8 cellular contexts compared by ENCODE assay signal in the genomic region with DNA sequence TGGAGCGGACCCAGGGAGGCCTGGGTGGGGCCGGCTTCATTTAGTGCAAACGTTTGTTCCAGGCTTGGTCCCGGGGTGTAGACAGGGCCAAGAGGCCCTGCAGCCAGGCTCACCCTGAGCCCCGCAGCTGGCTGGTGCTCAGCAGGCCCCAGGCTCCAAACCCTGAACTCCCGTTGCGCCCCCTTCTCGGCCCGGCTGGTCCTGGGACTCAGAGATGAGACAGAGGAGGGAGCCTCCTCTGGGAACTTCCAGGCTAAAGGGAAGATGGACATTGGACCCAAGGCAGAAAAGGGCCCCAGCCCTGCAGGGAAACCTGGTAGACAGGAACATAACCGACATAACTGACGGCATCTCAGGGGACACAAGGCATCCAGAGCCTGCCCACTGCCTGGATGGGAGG. TPM values are rescaled to one million over a fixed set of nuclear protein-coding genes. Genes with fewer than 3 reads are reported as not detected.
A peak's percentile ranks its signal among the peaks of the same experiment; 100 is the strongest.
DNase-seq lines count a peak whose midpoint lies in the region; ATAC-seq, FAIRE-seq and TF ChIP-seq lines count a peak whose summit lies in the region.
"Not testable (repeated sequence)": the region's sequence is repeated elsewhere in the genome, so short reads cannot be mapped to it uniquely, and the experiment has no call there.
"Had no signal": no experiment of that assay in that cellular context is flagged by ENCODE, and none has a peak within 500 bp of the region (broad histone marks: within the 10 kb centered on the region; RNA-seq: fewer than 3 reads in every experiment).

No MANE protein-coding gene starts in this region.

- FAIRE-seq in small intestine (lab: Jason Lieb, UNC): not testable (repeated sequence)

- H3F3A ChIP-seq in DOHH2 (ENCODE audit: control insufficient read depth, insufficient read depth): not testable (repeated sequence)
- H3F3A ChIP-seq in MM.1S (ENCODE audit: insufficient read depth, low read length): peaks cover 13% of the 10 kb centered on the region

- not testable (repeated sequence) for H3K27ac ChIP-seq in DOHH2 (ENCODE audit: low read depth, low read length); hepatocyte; lower lobe of right lung; neuronal stem cell (replicated peaks; ENCODE audit: low read length); small intestine (ENCODE audit: low read depth in 1 of 2, low read length in 1 of 2)
- peak overlapping the region; percentile 86; the same call in 1 of the 2 replicates for H3K27ac ChIP-seq in MM.1S (ENCODE audit: low read length)

- not testable (repeated sequence) for TF ChIP-seq CTCF in DOHH2 (IDR thresholded peaks at IDR 0.05; ENCODE audit: low read depth, low read length, poor library complexity, severe bottlenecking); MM.1S (IDR thresholded peaks at IDR 0.05; ENCODE audit: low read length); hepatocyte (IDR thresholded peaks at IDR 0.05; ENCODE audit: poor library complexity); lower lobe of right lung (IDR thresholded peaks at IDR 0.05)

- WGBS in hepatocyte (ENCODE audit: low lambda C conversion rate, missing lambda C conversion rate): 71% methylated on average over 11 of the region's 11 CpGs
- no CpG with 5 or more reads among the region's 11 CpGs for WGBS in neuronal stem cell (ENCODE audit: extremely low coverage in 2 of 2, insufficient read length in 2 of 2, insufficient replicate concordance in 1 of 2), 2 donors
- 29 to 63% (median 43%) methylated on average over 11 of the region's 11 CpGs for WGBS in small intestine, 3 donors

- not testable (repeated sequence) for H2AFZ ChIP-seq in MM.1S (ENCODE audit: low read length); hepatocyte; neuronal stem cell (ENCODE audit: low read length)

- H4K91ac ChIP-seq in neuronal stem cell (ENCODE audit: low read depth, low read length, poor library complexity): not testable (repeated sequence)

- H3K79me2 ChIP-seq in DOHH2 (ENCODE audit: control insufficient read depth, low read length); hepatocyte: not testable (repeated sequence)
- H3K79me2 ChIP-seq in MM.1S (ENCODE audit: low read length): peaks cover 33% of the 10 kb centered on the region

- not testable (repeated sequence) for H3K14ac ChIP-seq in neuronal stem cell (ENCODE audit: low read length)

- not testable (repeated sequence) for H3K9me3 ChIP-seq in DOHH2 (ENCODE audit: control insufficient read depth, insufficient read depth, low read length); MM.1S (replicated peaks; ENCODE audit: insufficient read depth, low read length); hepatocyte (ENCODE audit: low read depth); lower lobe of right lung; neuronal stem cell (replicated peaks in 1 of 2; ENCODE audit: control insufficient read depth in 2 of 2, insufficient read depth in 1 of 2, low read depth in 1 of 2, low read length in 2 of 2); small intestine (ENCODE audit: control insufficient read depth, low read depth)

- H2BK5ac ChIP-seq in neuronal stem cell (ENCODE audit: low read length): not testable (repeated sequence)

- H3K36me3 ChIP-seq in DOHH2 (ENCODE audit: control insufficient read depth, low read length); MM.1S (replicated peaks; ENCODE audit: insufficient read depth, low read length); hepatocyte (replicated peaks; ENCODE audit: insufficient read depth, low read depth); lower lobe of right lung; neuronal stem cell (replicated peaks in 1 of 2; ENCODE audit: control insufficient read depth in 2 of 2, insufficient read depth in 2 of 2, low read length in 2 of 2); small intestine (ENCODE audit: control insufficient read depth in 2 of 2, insufficient read depth in 2 of 2, low read length in 2 of 2): not testable (repeated sequence)

- not testable (repeated sequence) for H3K79me1 ChIP-seq in neuronal stem cell (ENCODE audit: low read depth, low read length)

- H3K4me1 ChIP-seq in DOHH2 (ENCODE audit: control insufficient read depth, low read length) (peaks cover 15% of the 10 kb centered on the region), MM.1S (ENCODE audit: low read length) (peaks cover 25% of the 10 kb centered on the region)
- not testable (repeated sequence) for H3K4me1 ChIP-seq in hepatocyte (ENCODE audit: insufficient read depth); lower lobe of right lung; neuronal stem cell (ENCODE audit: control insufficient read depth in 2 of 2, insufficient read depth in 1 of 2, low read depth in 1 of 2, low read length in 2 of 2); small intestine (ENCODE audit: control insufficient read depth in 2 of 2, insufficient read depth in 1 of 2, low read depth in 1 of 2, low read length in 1 of 2)

- H3K9ac ChIP-seq in MM.1S (ENCODE audit: low read length): not testable (repeated sequence)
- peak overlapping the region; percentile 44 for H3K9ac ChIP-seq in neuronal stem cell (ENCODE audit: low read depth, low read length, poor library complexity)

- H3K4me2 ChIP-seq in DOHH2 (ENCODE audit: low read length) (peak overlapping the region; percentile 34; the same call in 1 of the 2 replicates), MM.1S (ENCODE audit: low read depth, low read length) (peak overlapping the region; percentile 55; the same call in 1 of the 2 replicates)
- H3K4me2 ChIP-seq in hepatocyte; neuronal stem cell (ENCODE audit: insufficient read depth, low read length, poor library complexity, severe bottlenecking): not testable (repeated sequence)

- H3K18ac ChIP-seq in neuronal stem cell (ENCODE audit: low read length): not testable (repeated sequence)

- H3K27me3 ChIP-seq in DOHH2 (ENCODE audit: control insufficient read depth, low read length); MM.1S (replicated peaks; ENCODE audit: insufficient read depth, low read length); hepatocyte; lower lobe of right lung (ENCODE audit: low read depth); small intestine (ENCODE audit: control insufficient read depth in 2 of 2, insufficient read depth in 2 of 2, low read length in 2 of 2): not testable (repeated sequence)
- H3K27me3 ChIP-seq in neuronal stem cell (ENCODE audit: control insufficient read depth in 3 of 3, insufficient read depth in 3 of 3, low read depth in 1 of 3, low read length in 3 of 3): peaks cover 0 to 22% (median 4%) of the 10 kb centered on the region in 3 experiments

- not testable (repeated sequence) for H2AK5ac ChIP-seq in neuronal stem cell (ENCODE audit: low read depth, low read length)

- ATAC-seq in lower lobe of right lung: not testable (repeated sequence)

- H4K20me1 ChIP-seq in DOHH2 (ENCODE audit: control insufficient read depth, insufficient read depth, low read depth, low read length); MM.1S (ENCODE audit: insufficient read depth, low read length); hepatocyte (ENCODE audit: insufficient read depth, poor library complexity, severe bottlenecking): not testable (repeated sequence)

- not testable (repeated sequence) for H3K23ac ChIP-seq in neuronal stem cell (ENCODE audit: low read depth, low read length, poor library complexity)

- DNase-seq in MM.1S; neuronal stem cell (ENCODE audit: low spot score): not testable (repeated sequence)
- DNase-seq in hepatocyte (ENCODE audit: low spot score) (peak; percentile 41), lower lobe of right lung (peak; percentile 11), small intestine (peak; percentile 44)

- not testable (repeated sequence) for H2BK12ac ChIP-seq in neuronal stem cell (ENCODE audit: low read length)

- not testable (repeated sequence) for H4K8ac ChIP-seq in neuronal stem cell (ENCODE audit: low read depth, low read length)

- not testable (repeated sequence) for H2BK15ac ChIP-seq in neuronal stem cell (ENCODE audit: low read length)

- H3K4me3 ChIP-seq in DOHH2 (ENCODE audit: low read length); MM.1S (ENCODE audit: low read length); hepatocyte; lower lobe of right lung; neuronal stem cell (ENCODE audit: low read length in 2 of 2); small intestine (ENCODE audit: low read depth in 1 of 2, low read length in 2 of 2): not testable (repeated sequence)

- intact Hi-C loops in lower lobe of right lung (cut with DNase I): not testable (repeated sequence)

- H3K9me2 ChIP-seq in DOHH2 (replicated peaks; ENCODE audit: control insufficient read depth, low read length); MM.1S (replicated peaks; ENCODE audit: insufficient read depth, low read length); hepatocyte (replicated peaks; ENCODE audit: insufficient read depth): not testable (repeated sequence)

- H3K4ac ChIP-seq in neuronal stem cell (ENCODE audit: low read length): not testable (repeated sequence)

- not testable (repeated sequence) for H2BK120ac ChIP-seq in neuronal stem cell (ENCODE audit: low read depth, low read length)

RNA-seq across cellular contexts. Expression of a gene that starts 4.0 kb away (rescaled TPM):
- total RNA-seq in hepatocyte: 0.60 and 1.8 TPM in 2 replicates
- 0.25 and 0.39 TPM in 2 replicates for polyA plus RNA-seq in hepatocyte
- total RNA-seq in lower lobe of right lung: 0.47 TPM
- polyA plus RNA-seq in neuronal stem cell (2013, experiment 1 of 2): 0.82 TPM
- 0.82 TPM for polyA plus RNA-seq in neuronal stem cell (2013, experiment 2 of 2)
- polyA plus RNA-seq in small intestine: 1 to 10 TPM; 1.0 to 3.5 (median 3.4) TPM
- total RNA-seq: G401 had no signal
- polyA plus RNA-seq: CD4-positive, alpha-beta memory T cell had no signal

RNA-seq across cellular contexts. Expression of a gene that starts 13.5 kb away (rescaled TPM):
- total RNA-seq in hepatocyte (5.5 and 7.6 TPM in 2 replicates), lower lobe of right lung (1.7 TPM)
- polyA plus RNA-seq in hepatocyte (1.9 and 3.1 TPM in 2 replicates), small intestine (1 to 10 TPM; 1.0 to 8.1 (median 7.2) TPM)
- polyA plus RNA-seq in neuronal stem cell (2013, experiment 1 of 2): 0.82 TPM
- polyA plus RNA-seq in neuronal stem cell (2013, experiment 2 of 2): 0.89 TPM

RNA-seq across cellular contexts. Expression of a gene that starts 36.5 kb away (rescaled TPM):
- total RNA-seq in hepatocyte (35.5 and 42.6 TPM in 2 replicates), lower lobe of right lung (34.6 TPM)
- polyA plus RNA-seq in hepatocyte (61.2 and 77.3 TPM in 2 replicates), small intestine (10 to 100 TPM; 39.7 to 60.4 (median 50.9) TPM)
- 49.7 TPM for polyA plus RNA-seq in neuronal stem cell (2013, experiment 1 of 2)
- polyA plus RNA-seq in neuronal stem cell (2013, experiment 2 of 2): 46.8 TPM
